In the genomic region with DNA sequence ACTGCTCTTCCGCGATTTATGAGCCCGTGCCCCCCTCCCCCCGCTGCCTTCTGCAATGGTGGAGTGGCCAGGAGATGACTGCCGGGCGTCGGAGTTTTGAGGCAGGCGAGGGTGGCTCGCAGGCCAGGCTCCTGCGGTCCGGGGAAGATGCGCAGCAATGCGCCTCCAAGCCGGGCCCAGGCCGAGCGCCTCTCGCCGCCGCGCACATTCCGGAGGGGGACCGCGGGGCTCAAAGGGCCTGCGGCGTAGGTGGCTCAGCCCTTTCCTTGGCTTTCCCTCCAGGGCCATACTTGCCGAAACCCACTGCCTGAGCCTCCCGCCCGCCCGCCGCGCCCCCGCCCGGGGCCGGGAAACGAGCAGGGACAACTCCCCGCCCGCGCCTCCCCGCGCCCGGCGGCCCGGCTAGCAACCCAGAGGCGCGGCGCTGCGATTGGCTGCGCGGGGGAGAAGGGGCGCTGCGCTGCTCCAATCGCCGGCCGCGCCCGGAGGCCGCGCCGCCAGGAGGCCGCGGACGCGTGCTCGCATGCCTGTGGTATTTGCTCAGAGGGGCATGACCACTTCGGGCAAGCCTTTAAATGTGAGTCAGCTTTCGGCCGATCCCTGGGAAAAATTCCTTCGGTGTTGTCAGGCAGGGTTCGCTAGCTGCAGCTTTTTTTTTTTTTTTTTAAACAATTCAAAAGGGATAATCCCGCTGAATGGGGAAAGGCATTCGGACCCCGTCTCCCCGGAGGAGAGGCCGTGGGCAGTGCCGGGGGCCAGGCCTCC, we compare ENCODE assay signal across 8 cellular contexts.
DNase-seq lines count a peak whose midpoint lies in the region; ATAC-seq and TF ChIP-seq lines count a peak whose summit lies in the region.

No MANE protein-coding gene starts in this region.

- peak overlapping the region in 1 of 3 donors; percentile 64 for H3K27ac Mint-ChIP-seq in IgD-negative memory B cell
- peak overlapping the region; percentile 63 for H3K27ac Mint-ChIP-seq in chondrocyte (ENCODE audit: unreplicated experiment)

- H3K4me1 Mint-ChIP-seq in IgD-negative memory B cell (peaks cover 4 to 11% (median 10%) of the 10 kb centered on the region in 3 donors), chondrocyte (ENCODE audit: low read depth) (peaks cover 16% of the 10 kb centered on the region)

- ATAC-seq in GM19372 (IDR thresholded peaks at IDR 0.05; ENCODE audit: low read depth, unreplicated experiment) = peak; percentile 83

- H3K9me3 Mint-ChIP-seq in IgD-negative memory B cell (no peaks in the 10 kb centered on the region), chondrocyte (ENCODE audit: low read depth) (no peaks in the 10 kb centered on the region)

- H3K36me3 ChIP-seq in kidney epithelial cell (ENCODE audit: control insufficient read depth, insufficient read depth, low read length) = no peaks in the 10 kb centered on the region

- DNase-seq in AG08396 (ENCODE audit: low spot score) (peak; percentile 100), chondrocyte (ENCODE audit: low spot score) (peak; percentile 96), kidney epithelial cell (ENCODE audit: low read depth) (peak; percentile 96), NCI-H1694 (lab: John Stamatoyannopoulos, UW) (no peak)
- peak; percentile 66 to 75 for DNase-seq in activated CD4-positive, alpha-beta T cell treated with anti-CD3 and anti-CD28 coated beads for 4 hours
- DNase-seq in stimulated activated CD4-positive, alpha-beta T cell treated with anti-CD3 and anti-CD28 coated beads, Interleukin-12 subunit alpha, Interleukin-12 subunit beta, amount 100 ng/mL, for 4 hours = peak; percentile 75

- peaks cover 18% of the 10 kb centered on the region for H3K27me3 Mint-ChIP-seq in IgD-negative memory B cell
- H3K27me3 Mint-ChIP-seq in chondrocyte (ENCODE audit: low read depth) = peaks cover 49% of the 10 kb centered on the region

- peaks cover 6% of the 10 kb centered on the region for H3K36me3 Mint-ChIP-seq in IgD-negative memory B cell
- peaks cover 1% of the 10 kb centered on the region for H3K36me3 Mint-ChIP-seq in chondrocyte (ENCODE audit: low read depth)

- no peak for TF ChIP-seq CTCF in chondrocyte (IDR thresholded peaks at IDR 0.05)
- TF ChIP-seq CTCF in kidney epithelial cell (IDR thresholded peaks at IDR 0.05; ENCODE audit: insufficient read depth, low read length, poor library complexity, severe bottlenecking) = no peak

- H3K4me3 Mint-ChIP-seq in IgD-negative memory B cell = peak overlapping the region in 3 of 4 donors; percentile 48 to 84 (median 81)
- peak overlapping the region; percentile 51 for H3K4me3 Mint-ChIP-seq in chondrocyte (ENCODE audit: unreplicated experiment)

- H3K4me3 ChIP-seq in kidney epithelial cell (ENCODE audit: low read depth, low read length) = peak overlapping the region; percentile 14

- peaks cover 1% of the 10 kb centered on the region for H3K27me3 ChIP-seq in kidney epithelial cell (ENCODE audit: control insufficient read depth, insufficient read depth, low read length)
